Comparison of ENCODE assay signal across 21 cellular contexts in genomic region chr7:140509789-140510188, GRCh38.
"Had no signal": no experiment of that assay in that cellular context is flagged by ENCODE, and none has a peak within 500 bp of the region (broad histone marks: within the 10 kb centered on the region; RNA-seq: fewer than 3 reads in every experiment).

No MANE protein-coding gene starts in this region.

- H3K36me3 ChIP-seq: right atrium auricular region, tibial nerve had no signal

- H3K27ac Mint-ChIP-seq: activated CD4-positive, alpha-beta T cell treated with anti-CD3 and anti-CD28 coated beads for 36 hours; activated CD8-positive, alpha-beta T cell treated with anti-CD3 and anti-CD28 coated beads, Interleukin-2, amount 10 ng/mL, durations not matched to agents 7 days and 5 days; activated T-cell treated with anti-CD3 and anti-CD28 coated beads, Interleukin-2, amount 50 U/mL, for 72 hours; memory B cell; progenitor cell of endocrine pancreas had no signal

- H3K36me3 Mint-ChIP-seq: activated naive CD4-positive, alpha-beta T cell treated with anti-CD3 and anti-CD28 coated beads, Interleukin-2, amount 50 U/mL, for 72 hours; memory B cell had no signal

- H3K4me1 Mint-ChIP-seq: activated CD4-positive, alpha-beta T cell treated with anti-CD3 and anti-CD28 coated beads for 36 hours; memory B cell had no signal

- H3K27me3 ChIP-seq: right atrium auricular region, tibial nerve had no signal

- H3K9me3 Mint-ChIP-seq: activated naive CD4-positive, alpha-beta T cell treated with anti-CD3 and anti-CD28 coated beads, Interleukin-2, amount 50 U/mL, for 72 hours; activated T-cell treated with anti-CD3 and anti-CD28 coated beads, Interleukin-2, amount 50 U/mL, for 72 hours; memory B cell; nephron had no signal

- H3K27me3 Mint-ChIP-seq: activated CD4-positive, alpha-beta T cell treated with anti-CD3 and anti-CD28 coated beads for 36 hours; memory B cell; progenitor cell of endocrine pancreas had no signal

- DNase-seq: activated CD4-positive, alpha-beta T cell treated with anti-CD3 and anti-CD28 coated beads for 36 hours; activated CD8-positive, alpha-beta memory T cell treated with anti-CD3 and anti-CD28 coated beads, Interleukin-2, amount 50 U/mL, for 4 hours; activated CD8-positive, alpha-beta T cell treated with anti-CD3 and anti-CD28 coated beads, Interleukin-2, amount 10 ng/mL, durations not matched to agents 7 days and 5 days; activated gamma-delta T cell; activated T-cell treated with anti-CD3 and anti-CD28 coated beads, Interleukin-2, amount 50 U/mL, for 72 hours; central memory CD4-positive, alpha-beta T cell; effector CD4-positive, alpha-beta T cell; foreskin melanocyte; left ventricle myocardium superior; stimulated activated CD4-positive, alpha-beta T cell treated with anti-CD3 and anti-CD28 coated beads, Interleukin-4, amount 100 ng/mL, for 24 hours; stimulated activated naive CD4-positive, alpha-beta T cell; substantia nigra; T1000 had no signal

- H3K4me3 Mint-ChIP-seq: activated CD4-positive, alpha-beta T cell treated with anti-CD3 and anti-CD28 coated beads for 36 hours; activated CD8-positive, alpha-beta T cell treated with anti-CD3 and anti-CD28 coated beads, Interleukin-2, amount 10 ng/mL, durations not matched to agents 7 days and 5 days; activated T-cell treated with anti-CD3 and anti-CD28 coated beads, Interleukin-2, amount 50 U/mL, for 72 hours; memory B cell; nephron had no signal

- H3K4me3 ChIP-seq: coronary artery, right atrium auricular region, skin epidermis, tibial nerve had no signal
